In the genomic region with DNA sequence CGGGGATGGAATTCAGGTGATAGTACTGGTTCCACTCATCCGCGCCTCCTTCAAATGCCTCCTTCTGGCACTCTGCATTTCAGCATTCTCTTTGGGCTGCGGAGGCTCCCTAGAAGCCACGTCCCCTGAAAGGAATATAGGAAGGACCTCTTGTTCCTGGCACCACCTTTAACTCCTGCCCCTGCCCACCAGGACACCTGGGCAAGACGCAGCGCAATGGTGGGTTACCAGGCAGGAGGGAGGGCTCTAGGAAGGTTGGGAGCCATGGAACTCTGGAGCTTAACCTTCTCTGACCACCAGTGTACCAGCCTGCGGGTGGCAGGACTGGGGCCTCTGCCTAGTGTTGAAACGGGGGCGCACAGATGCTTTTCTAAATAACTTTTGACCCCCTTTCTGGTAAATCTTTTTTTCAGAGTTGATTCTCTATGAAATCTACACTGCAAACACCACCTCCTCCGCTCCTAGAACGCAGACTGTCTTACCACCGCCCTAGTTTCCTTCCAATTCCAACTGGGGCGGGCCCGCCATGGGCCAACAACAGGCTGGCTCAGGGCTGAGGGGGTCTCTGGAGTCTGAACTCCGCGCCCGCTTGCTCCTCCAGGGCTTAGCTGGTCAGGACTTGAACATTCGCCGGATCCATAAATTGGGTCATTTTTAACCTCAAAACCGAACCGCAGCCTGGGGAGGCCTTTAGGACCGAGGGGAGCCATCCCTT, we compare ENCODE assay signal across 11 cellular contexts. TPM values are rescaled to one million over a fixed set of nuclear protein-coding genes. Genes with fewer than 3 reads are reported as not detected.
DNase-seq lines count a peak whose midpoint lies in the region; ATAC-seq and TF ChIP-seq lines count a peak whose summit lies in the region.
"Had no signal": no experiment of that assay in that cellular context is flagged by ENCODE, and none has a peak within 500 bp of the region (broad histone marks: within the 10 kb centered on the region; RNA-seq: fewer than 3 reads in every experiment).

No MANE protein-coding gene starts in this region.

- 37 to 39% methylated on average over 7 to 23 of the region's 23 CpGs for WGBS in endodermal cell (ENCODE audit: insufficient coverage in 1 of 2, insufficient read length in 1 of 2), 2 experiments

- peak overlapping the region; percentile 76 for H3K4me3 Mint-ChIP-seq in endodermal cell
- peak overlapping the region in 7 of 10 donors; percentile 6 to 56 (median 45) for H3K4me3 Mint-ChIP-seq in naive thymus-derived CD8-positive, alpha-beta T cell
- no peak overlapping the region for H3K4me3 Mint-ChIP-seq in activated CD4-positive, alpha-beta T cell treated with anti-CD3 and anti-CD28 coated beads, Interleukin-2, amount 10 ng/mL, durations not matched to agents 24 days and 14 days

- H3K36me3 ChIP-seq in NT2/D1 (ENCODE audit: insufficient read depth, insufficient read length, low read length) (no peaks in the 10 kb centered on the region), endodermal cell (ENCODE audit: control insufficient read depth, insufficient read depth, low read length) (no peaks in the 10 kb centered on the region), tibial artery (no peaks in the 10 kb centered on the region)

- POLR2A ChIA-PET in naive thymus-derived CD8-positive, alpha-beta T cell (lab: Charles Lee), result no interaction called here

- no peak for DNase-seq in NT2/D1 (ENCODE audit: low read depth, low spot score)
- DNase-seq in endodermal cell, result peak; percentile 66
- no peak for DNase-seq in naive thymus-derived CD8-positive, alpha-beta T cell
- no peak for DNase-seq in tibial artery
- DNase-seq in pons (ENCODE audit: low spot score), result no peak
- DNase-seq in activated CD4-positive, alpha-beta T cell treated with anti-CD3 and anti-CD28 coated beads, Interleukin-2, amount 10 ng/mL, durations not matched to agents 24 days and 14 days, result no peak
- DNase-seq: activated naive CD4-positive, alpha-beta T cell treated with anti-CD3 and anti-CD28 coated beads, Interleukin-2, amount 50 U/mL, for 16 hours; NCI-H2081; PC-3 had no signal

- H3K9me3 ChIP-seq in NT2/D1 (ENCODE audit: insufficient read depth, low read length) (no peaks in the 10 kb centered on the region), endodermal cell (ENCODE audit: control insufficient read depth, low read length) (no peaks in the 10 kb centered on the region), tibial artery (no peaks in the 10 kb centered on the region)

- H3K9me3 Mint-ChIP-seq in endodermal cell, result no peaks in the 10 kb centered on the region
- no peaks in the 10 kb centered on the region for H3K9me3 Mint-ChIP-seq in naive thymus-derived CD8-positive, alpha-beta T cell
- no peaks in the 10 kb centered on the region for H3K9me3 Mint-ChIP-seq in activated CD4-positive, alpha-beta T cell treated with anti-CD3 and anti-CD28 coated beads, Interleukin-2, amount 10 ng/mL, durations not matched to agents 24 days and 14 days

- H3K27me3 ChIP-seq in NT2/D1 (ENCODE audit: insufficient read depth, insufficient read length), result peaks cover 29% of the 10 kb centered on the region
- H3K27me3 ChIP-seq in endodermal cell (ENCODE audit: control insufficient read depth, insufficient read depth, low read length, poor library complexity, severe bottlenecking), result peaks cover 39% of the 10 kb centered on the region
- no peaks in the 10 kb centered on the region for H3K27me3 ChIP-seq in tibial artery

- intact Hi-C loops in tibial artery (cut with DNase I; ENCODE audit: low total_unique reads), result no loop called here
- intact Hi-C loops in activated CD4-positive, alpha-beta T cell treated with anti-CD3 and anti-CD28 coated beads, Interleukin-2, amount 10 ng/mL, durations not matched to agents 24 days and 14 days (cut with micrococcal nuclease), result no loop called here

- H3K9ac ChIP-seq in NT2/D1 (ENCODE audit: insufficient read length, low read depth), result peak overlapping the region; percentile 91
- H3K9ac ChIP-seq in endodermal cell (ENCODE audit: extremely low read depth, low read length, poor library complexity, severe bottlenecking), result peak overlapping the region; percentile 25

- H3K27me3 Mint-ChIP-seq in endodermal cell (ENCODE audit: insufficient read depth), result peaks cover 90% of the 10 kb centered on the region
- H3K27me3 Mint-ChIP-seq in naive thymus-derived CD8-positive, alpha-beta T cell, result peaks cover 17 to 64% (median 38%) of the 10 kb centered on the region in 5 donors
- peaks cover 56% of the 10 kb centered on the region for H3K27me3 Mint-ChIP-seq in activated CD4-positive, alpha-beta T cell treated with anti-CD3 and anti-CD28 coated beads, Interleukin-2, amount 10 ng/mL, durations not matched to agents 24 days and 14 days

- no peak overlapping the region for H3K27ac Mint-ChIP-seq in endodermal cell
- H3K27ac Mint-ChIP-seq in naive thymus-derived CD8-positive, alpha-beta T cell, result no peak overlapping the region
- no peak overlapping the region for H3K27ac Mint-ChIP-seq in activated CD4-positive, alpha-beta T cell treated with anti-CD3 and anti-CD28 coated beads, Interleukin-2, amount 10 ng/mL, durations not matched to agents 24 days and 14 days

- no peak overlapping the region for H3K27ac ChIP-seq in endodermal cell (ENCODE audit: low read depth, low read length)
- H3K27ac ChIP-seq in tibial artery, result peak overlapping the region; percentile 77

- H3K4me1 Mint-ChIP-seq in endodermal cell, result peaks cover 20% of the 10 kb centered on the region
- peaks cover 5 to 18% (median 11%) of the 10 kb centered on the region in 4 donors for H3K4me1 Mint-ChIP-seq in naive thymus-derived CD8-positive, alpha-beta T cell
- no peaks in the 10 kb centered on the region for H3K4me1 Mint-ChIP-seq in activated CD4-positive, alpha-beta T cell treated with anti-CD3 and anti-CD28 coated beads, Interleukin-2, amount 10 ng/mL, durations not matched to agents 24 days and 14 days

- no peak for ATAC-seq in naive thymus-derived CD8-positive, alpha-beta T cell
- ATAC-seq in GM18907 (IDR thresholded peaks at IDR 0.05; ENCODE audit: unreplicated experiment), result no peak
- ATAC-seq: PC-3 had no signal

- no peaks in the 10 kb centered on the region for H3K4me1 ChIP-seq in NT2/D1 (ENCODE audit: insufficient read depth, insufficient read length)
- peaks cover 12% of the 10 kb centered on the region for H3K4me1 ChIP-seq in endodermal cell (ENCODE audit: control insufficient read depth, insufficient read depth, low read length)
- H3K4me1 ChIP-seq in tibial artery, result peaks cover 0 to 31% (median 16%) of the 10 kb centered on the region in 4 donors

- TF ChIP-seq CTCF in endodermal cell (conservative IDR thresholded peaks at IDR 0.05) (no peak), tibial artery (IDR thresholded peaks at IDR 0.05) (no peak)

- H3K4me3 ChIP-seq in NT2/D1 (ENCODE audit: insufficient read length, low read depth), result peak overlapping the region; percentile 80
- H3K4me3 ChIP-seq in endodermal cell (ENCODE audit: low read length), result peak overlapping the region; percentile 88
- peak overlapping the region; percentile 62 to 65 for H3K4me3 ChIP-seq in tibial artery

- H3K36me3 Mint-ChIP-seq in endodermal cell (ENCODE audit: low read depth), result no peaks in the 10 kb centered on the region
- H3K36me3 Mint-ChIP-seq in naive thymus-derived CD8-positive, alpha-beta T cell, result no peaks in the 10 kb centered on the region
- no peaks in the 10 kb centered on the region for H3K36me3 Mint-ChIP-seq in activated CD4-positive, alpha-beta T cell treated with anti-CD3 and anti-CD28 coated beads, Interleukin-2, amount 10 ng/mL, durations not matched to agents 24 days and 14 days (ENCODE audit: low read depth)

RNA-seq across cellular contexts. Expression of a gene that starts 0.9 kb away (rescaled TPM):
- total RNA-seq in endodermal cell, result 1 to 10 TPM; 5.5 to 6.8 TPM
- polyA plus RNA-seq in endodermal cell (2013, experiment 1 of 2), result 4.6 TPM
- polyA plus RNA-seq in endodermal cell (2013, experiment 2 of 2), result 4.9 TPM
- not detected for total RNA-seq in naive thymus-derived CD8-positive, alpha-beta T cell
- not detected for polyA plus RNA-seq in naive thymus-derived CD8-positive, alpha-beta T cell
- not detected in 2 replicates for total RNA-seq in activated CD4-positive, alpha-beta T cell treated with anti-CD3 and anti-CD28 coated beads, Interleukin-2, amount 10 ng/mL, durations not matched to agents 24 days and 14 days
- total RNA-seq: PC-3; T-helper 2 cell treated with Interferon-gamma antibody and Interleukin-4, amounts not matched to agents 100 ng/mL and 5 ng/mL, for 36 hours had no signal
